22 cellular contexts compared by ENCODE assay signal in genomic region chr3:16707260-16707659, GRCh38.
"Had no signal": no experiment of that assay in that cellular context is flagged by ENCODE, and none has a peak within 500 bp of the region (broad histone marks: within the 10 kb centered on the region; RNA-seq: fewer than 3 reads in every experiment).

No MANE protein-coding gene starts in this region.

- H3K4me1 ChIP-seq: esophagus muscularis mucosa, foreskin keratinocyte, gastroesophageal sphincter, lower lobe of right lung had no signal

- H3K4me3 ChIP-seq: coronary artery, dorsolateral prefrontal cortex, esophagus muscularis mucosa, gastroesophageal sphincter, heart left ventricle, hepatocyte, left lung, lower lobe of right lung, mucosa of descending colon had no signal

- ATAC-seq: foreskin keratinocyte, gastroesophageal sphincter, heart left ventricle, left cardiac atrium, left lung, left ventricle myocardium superior, lower lobe of right lung, mucosa of descending colon had no signal

- H3K27me3 ChIP-seq: esophagus muscularis mucosa, gastroesophageal sphincter, heart left ventricle, hepatocyte, left lung had no signal

- H3K79me2 ChIP-seq: hepatocyte had no signal

- H3K9me3 ChIP-seq: esophagus muscularis mucosa, left lung, lower lobe of right lung, mucosa of descending colon had no signal

- H3K4me3 Mint-ChIP-seq: mesothelial cell of epicardium, naive B cell had no signal

- H3K36me3 Mint-ChIP-seq: mesothelial cell of epicardium had no signal

- H2AFZ ChIP-seq: hepatocyte had no signal

- H3K36me3 ChIP-seq: esophagus muscularis mucosa, gastroesophageal sphincter, heart left ventricle, left lung, lower lobe of right lung had no signal

- H3K4me1 Mint-ChIP-seq: mesothelial cell of epicardium, naive B cell had no signal

- H3K27ac ChIP-seq: coronary artery, dorsolateral prefrontal cortex, esophagus muscularis mucosa, foreskin keratinocyte, gastroesophageal sphincter, heart left ventricle, hepatocyte, left lung, lower lobe of right lung had no signal

- H3K4me2 ChIP-seq: hepatocyte had no signal

- DNase-seq: dermis blood vessel endothelial cell; dorsolateral prefrontal cortex; effector CD4-positive, alpha-beta T cell; effector memory CD4-positive, alpha-beta T cell; foreskin keratinocyte; heart left ventricle; left cardiac atrium; left lung; left ventricle myocardium superior; lower lobe of right lung; mesenchymal stem cell; mucosa of descending colon; naive B cell had no signal

- H3K27ac Mint-ChIP-seq: mesothelial cell of epicardium had no signal

- FAIRE-seq: endothelial cell of umbilical vein, frontal cortex, islet of Langerhans, keratinocyte had no signal
